Comparison of ENCODE assay signal across 21 cellular contexts in genomic region chr4:92658318-92658717, GRCh38.
DNase-seq lines count a peak whose midpoint lies in the region; ATAC-seq and TF ChIP-seq lines count a peak whose summit lies in the region.
"Had no signal": no experiment of that assay in that cellular context is flagged by ENCODE, and none has a peak within 500 bp of the region (broad histone marks: within the 10 kb centered on the region; RNA-seq: fewer than 3 reads in every experiment).

No MANE protein-coding gene starts in this region.

- H3K9me2 ChIP-seq in SK-N-SH = no peaks in the 10 kb centered on the region

- no peak for TF ChIP-seq CTCF in SK-N-SH (IDR thresholded peaks at IDR 0.05)

- no peaks in the 10 kb centered on the region for H3K79me2 ChIP-seq in SK-N-SH (ENCODE audit: insufficient read depth)

- H3K27ac ChIP-seq in SK-N-SH (ENCODE audit: low read depth in 2 of 2, low read length in 1 of 2) = peak overlapping the region in 1 of 2 experiments; percentile 83; a peak in 2 of 4 replicates
- H3K27ac ChIP-seq: 22Rv1; BLaER1 treated with 17β-estradiol and CSF1 and Interleukin-3, amounts not matched to agents 10 nM and 100 nM had no signal

- ATAC-seq in SK-N-SH treated with all-trans-retinoic acid at 6 μM for 48 hours (no peak), GM18907 (IDR thresholded peaks at IDR 0.05; ENCODE audit: unreplicated experiment) (no peak)
- ATAC-seq in activated naive CD4-positive, alpha-beta T cell treated with anti-CD3 and anti-CD28 coated beads, Interleukin-2, amount 50 U/mL, for 72 hours = no peak
- ATAC-seq: GM12878, HCT116 had no signal

- no peaks in the 10 kb centered on the region for H3K27me3 Mint-ChIP-seq in activated T-cell treated with anti-CD3 and anti-CD28 coated beads, Interleukin-2, amount 50 U/mL, for 24 hours
- H3K27me3 Mint-ChIP-seq: B cell; CD4-positive, alpha-beta T cell; CD8-positive, alpha-beta memory T cell had no signal

- H3K4me1 Mint-ChIP-seq in activated T-cell treated with anti-CD3 and anti-CD28 coated beads, Interleukin-2, amount 50 U/mL, for 24 hours (ENCODE audit: low read depth) = no peaks in the 10 kb centered on the region
- H3K4me1 Mint-ChIP-seq: B cell; CD14-positive monocyte; CD8-positive, alpha-beta memory T cell had no signal

- H3K27me3 ChIP-seq in SK-N-SH (ENCODE audit: insufficient read depth) = no peaks in the 10 kb centered on the region
- H3K27me3 ChIP-seq: BLaER1 treated with 17β-estradiol and CSF1 and Interleukin-3, amounts not matched to agents 10 nM and 100 nM had no signal

- no peak overlapping the region for H2AFZ ChIP-seq in SK-N-SH (ENCODE audit: low read depth)

- H3F3A ChIP-seq in SK-N-SH (replicated peaks; ENCODE audit: insufficient read depth) = no peaks in the 10 kb centered on the region

- DNase-seq in SK-N-SH (no peak), NCI-H82 (lab: John Stamatoyannopoulos, UW) (peak; percentile 84), SK-N-DZ (ENCODE audit: low spot score) (peak; percentile 81), retina (peak; percentile 31)
- DNase-seq in activated naive CD4-positive, alpha-beta T cell treated with anti-CD3 and anti-CD28 coated beads, Interleukin-2, amount 50 U/mL, for 72 hours (ENCODE audit: low spot score in 2 of 2) = no peak
- DNase-seq in activated T-cell treated with anti-CD3 and anti-CD28 coated beads, Interleukin-2, amount 50 U/mL, for 24 hours = no peak
- DNase-seq: CD4-positive, alpha-beta T cell; CD8-positive, alpha-beta memory T cell; DMS 273 treated with DMSO at 0.1 percent for 48 hours; DMS79; EL; GDM1; H7 had no signal

- H3K27ac Mint-ChIP-seq in activated naive CD4-positive, alpha-beta T cell treated with anti-CD3 and anti-CD28 coated beads, Interleukin-2, amount 50 U/mL, for 72 hours = no peak overlapping the region
- no peak overlapping the region for H3K27ac Mint-ChIP-seq in activated T-cell treated with anti-CD3 and anti-CD28 coated beads, Interleukin-2, amount 50 U/mL, for 24 hours
- H3K27ac Mint-ChIP-seq: B cell; CD14-positive monocyte; CD4-positive, alpha-beta T cell; CD8-positive, alpha-beta memory T cell had no signal

- CTCF ChIA-PET in SK-N-SH (lab: Yijun Ruan, JAX) = interaction anchor here (1.1 kb wide), 1 partner anchor 32 kb away, joined by 3 read pairs; no protein-coding TSS in a partner anchor

- no peak overlapping the region for H3K4me3 Mint-ChIP-seq in activated T-cell treated with anti-CD3 and anti-CD28 coated beads, Interleukin-2, amount 50 U/mL, for 24 hours
- H3K4me3 Mint-ChIP-seq: B cell; CD14-positive monocyte; CD4-positive, alpha-beta T cell; CD8-positive, alpha-beta memory T cell had no signal

- no peak overlapping the region for H3K4me3 ChIP-seq in SK-N-SH (ENCODE audit: low read depth in 2 of 2, low read length in 1 of 2)
- H3K4me3 ChIP-seq: BLaER1 treated with 17β-estradiol and CSF1 and Interleukin-3, amounts not matched to agents 10 nM and 100 nM; GM12878 had no signal

- H3K36me3 Mint-ChIP-seq in activated naive CD4-positive, alpha-beta T cell treated with anti-CD3 and anti-CD28 coated beads, Interleukin-2, amount 50 U/mL, for 72 hours = no peaks in the 10 kb centered on the region
- H3K36me3 Mint-ChIP-seq in activated T-cell treated with anti-CD3 and anti-CD28 coated beads, Interleukin-2, amount 50 U/mL, for 24 hours (ENCODE audit: low read depth) = no peaks in the 10 kb centered on the region
- H3K36me3 Mint-ChIP-seq: CD14-positive monocyte; CD8-positive, alpha-beta memory T cell had no signal

- H3K9me3 Mint-ChIP-seq in activated naive CD4-positive, alpha-beta T cell treated with anti-CD3 and anti-CD28 coated beads, Interleukin-2, amount 50 U/mL, for 72 hours = peaks cover 0 to 7% of the 10 kb centered on the region in 2 donors
- peaks cover 7% of the 10 kb centered on the region for H3K9me3 Mint-ChIP-seq in activated T-cell treated with anti-CD3 and anti-CD28 coated beads, Interleukin-2, amount 50 U/mL, for 24 hours
- H3K9me3 Mint-ChIP-seq: CD14-positive monocyte had no signal

- TF ChIP-seq RAD21 in SK-N-SH (IDR thresholded peaks at IDR 0.05; ENCODE audit: low read length) = peak; percentile 18; the same call in 1 of the 2 replicates

- no peaks in the 10 kb centered on the region for H4K20me1 ChIP-seq in SK-N-SH (ENCODE audit: insufficient read depth)
- H4K20me1 ChIP-seq: BLaER1 treated with 17β-estradiol and CSF1 and Interleukin-3, amounts not matched to agents 10 nM and 100 nM had no signal

- no peaks in the 10 kb centered on the region for H3K36me3 ChIP-seq in SK-N-SH (replicated peaks in 1 of 2; ENCODE audit: control insufficient read depth in 1 of 2, insufficient read depth in 2 of 2, low read length in 1 of 2)
- H3K36me3 ChIP-seq: BLaER1 treated with 17β-estradiol and CSF1 and Interleukin-3, amounts not matched to agents 10 nM and 100 nM had no signal

- H3K4me1 ChIP-seq in SK-N-SH (ENCODE audit: control insufficient read depth in 1 of 2, insufficient read depth in 2 of 2, low read depth in 1 of 2, low read length in 1 of 2) = peaks cover 0 to 3% of the 10 kb centered on the region in 2 experiments; a peak in 1 of 4 replicates
- H3K4me1 ChIP-seq: BLaER1 treated with 17β-estradiol and CSF1 and Interleukin-3, amounts not matched to agents 10 nM and 100 nM had no signal

- peak in 1 of 2 experiments; percentile 63; a peak in 1 of 4 replicates for TF ChIP-seq EP300 in SK-N-SH (IDR thresholded peaks at IDR 0.05; ENCODE audit: borderline replicate concordance in 1 of 2, low read depth in 1 of 2, low read length in 1 of 2)

- no peak overlapping the region for H3K4me2 ChIP-seq in SK-N-SH
- H3K4me2 ChIP-seq: BLaER1 treated with 17β-estradiol and CSF1 and Interleukin-3, amounts not matched to agents 10 nM and 100 nM had no signal

- POLR2A ChIA-PET in SK-N-SH (lab: Yijun Ruan, JAX) = no interaction called here

- WGBS in SK-N-SH (ENCODE audit: low lambda C conversion rate) = 20% methylated on average over 2 of the region's 2 CpGs

- H3K9me3 ChIP-seq in SK-N-SH = no peaks in the 10 kb centered on the region
- H3K9me3 ChIP-seq: BLaER1 treated with 17β-estradiol and CSF1 and Interleukin-3, amounts not matched to agents 10 nM and 100 nM had no signal

- no peak overlapping the region for H3K9ac ChIP-seq in SK-N-SH
- H3K9ac ChIP-seq: BLaER1 treated with 17β-estradiol and CSF1 and Interleukin-3, amounts not matched to agents 10 nM and 100 nM had no signal

TF ChIP-seq in SK-N-SH, 30 proteins besides CTCF, POLR2A, EP300 and RAD21:
- peak; percentile 14; the same call in 1 of the 2 replicates for TF ChIP-seq RCOR1 (IDR thresholded peaks at IDR 0.05; ENCODE audit: low read length)
- peak; percentile 10 for TF ChIP-seq CHD2 (IDR thresholded peaks at IDR 0.05; ENCODE audit: low read length, partially characterized antibody)
- TF ChIP-seq FOXJ3 (CRISPR knock-in tag; IDR thresholded peaks at IDR 0.05) = no peak

TF ChIP-seq in SK-N-SH treated with all-trans-retinoic acid at 6 μM for 48 hours, 23 proteins besides CTCF, POLR2A, EP300 and RAD21:
- TF ChIP-seq CREB5 (CRISPR knock-in tag; IDR thresholded peaks at IDR 0.05; ENCODE audit: low read depth) (no peak), TOX (CRISPR knock-in tag; IDR thresholded peaks at IDR 0.05; ENCODE audit: borderline replicate concordance) (no peak)

Comparison
In these comparisons a context has a peak if more than half of its experiments do, and no peak if none do; other contexts are left out.
1. DNase-seq: peak in NCI-H82 (single experiment), SK-N-DZ (single experiment) and retina (single experiment); none in SK-N-SH (single experiment), activated naive CD4-positive, alpha-beta T cell treated with anti-CD3 and anti-CD28 coated beads, Interleukin-2, amount 50 U/mL, for 72 hours (0 of 2) and activated T-cell treated with anti-CD3 and anti-CD28 coated beads, Interleukin-2, amount 50 U/mL, for 24 hours (single experiment).